In genomic region chr11:121453589-121454299, GRCh38 we compare ENCODE assay signal across 11 cellular contexts. TPM values are rescaled to one million over a fixed set of nuclear protein-coding genes. Genes with fewer than 3 reads are reported as not detected.
DNase-seq lines count a peak whose midpoint lies in the region; ATAC-seq and TF ChIP-seq lines count a peak whose summit lies in the region.
"Had no signal": no experiment of that assay in that cellular context is flagged by ENCODE, and none has a peak within 500 bp of the region (broad histone marks: within the 10 kb centered on the region; RNA-seq: fewer than 3 reads in every experiment).

No MANE protein-coding gene starts in this region.

- DNase-seq in DND-41 (no peak), neural crest cell (ENCODE audit: low read depth, low spot score) (no peak), HT-29 (ENCODE audit: low spot score) (no peak)
- DNase-seq: Calu3, Kasumi-1, mesenchymal stem cell had no signal

- ATAC-seq in DND-41 (ENCODE audit: insufficient read depth, low read depth) = no peak
- no peak for ATAC-seq in GM19452 (IDR thresholded peaks at IDR 0.05; ENCODE audit: unreplicated experiment)
- no peak for ATAC-seq in GM19395 (IDR thresholded peaks at IDR 0.05; ENCODE audit: unreplicated experiment)
- ATAC-seq in HG03039 (IDR thresholded peaks at IDR 0.05; ENCODE audit: unreplicated experiment) = no peak

- H3K4me3 Mint-ChIP-seq in neural crest cell = peak overlapping the region; percentile 93

- no peaks in the 10 kb centered on the region for H3K36me3 Mint-ChIP-seq in neural crest cell (ENCODE audit: low read depth)

- no peaks in the 10 kb centered on the region for H3K9me3 Mint-ChIP-seq in neural crest cell

- H3K9me3 ChIP-seq in DND-41 (ENCODE audit: insufficient read depth, low read length, severe bottlenecking) = no peaks in the 10 kb centered on the region
- H3K9me3 ChIP-seq in Loucy (ENCODE audit: insufficient read depth, low read depth, low read length) = no peaks in the 10 kb centered on the region
- no peaks in the 10 kb centered on the region for H3K9me3 ChIP-seq in ectodermal cell (ENCODE audit: control insufficient read depth, low read length)

- no peaks in the 10 kb centered on the region for H4K20me1 ChIP-seq in DND-41 (ENCODE audit: insufficient read depth, low read length)
- H4K20me1 ChIP-seq in Loucy (ENCODE audit: insufficient read depth, low read length, poor library complexity, severe bottlenecking) = peaks cover 13% of the 10 kb centered on the region

- H3K36me3 ChIP-seq in DND-41 (ENCODE audit: insufficient read depth, low read length) (no peaks in the 10 kb centered on the region; the same call in 1 of the 2 replicates), Loucy (ENCODE audit: insufficient read depth, low read length) (no peaks in the 10 kb centered on the region), ectodermal cell (ENCODE audit: control insufficient read depth, insufficient read depth, low read length) (no peaks in the 10 kb centered on the region)

- H3K79me2 ChIP-seq in DND-41 (ENCODE audit: insufficient read depth, low read length) (peaks cover 69% of the 10 kb centered on the region), Loucy (ENCODE audit: insufficient read depth, low read length) (peaks cover 66% of the 10 kb centered on the region)

- no peaks in the 10 kb centered on the region for H3K9me2 ChIP-seq in Loucy (replicated peaks; ENCODE audit: low read depth, low read length)

- peaks cover 56% of the 10 kb centered on the region for H3K4me1 ChIP-seq in DND-41 (ENCODE audit: insufficient read depth, low read length)
- H3K4me1 ChIP-seq in Loucy (ENCODE audit: insufficient read depth, low read length, poor library complexity, severe bottlenecking) = peaks cover 82% of the 10 kb centered on the region
- peaks cover 13% of the 10 kb centered on the region for H3K4me1 ChIP-seq in ectodermal cell (ENCODE audit: control insufficient read depth, insufficient read depth, low read length)

- peaks cover 24% of the 10 kb centered on the region for H3K4me1 Mint-ChIP-seq in neural crest cell

- H3K9ac ChIP-seq in DND-41 (ENCODE audit: low read depth, low read length) = peak overlapping the region; percentile 80
- H3K9ac ChIP-seq in Loucy (ENCODE audit: low read depth, low read length, poor library complexity, severe bottlenecking) = peak overlapping the region; percentile 76

- H3K27ac Mint-ChIP-seq in neural crest cell (ENCODE audit: unreplicated experiment) = no peak overlapping the region

- H3K27me3 ChIP-seq in DND-41 (ENCODE audit: insufficient read depth, low read length, poor library complexity) (no peaks in the 10 kb centered on the region), Loucy (ENCODE audit: insufficient read depth, low read length, poor library complexity, severe bottlenecking) (no peaks in the 10 kb centered on the region), ectodermal cell (ENCODE audit: control insufficient read depth, insufficient read depth, low read length, poor library complexity, severe bottlenecking) (peaks cover 4% of the 10 kb centered on the region)

- peaks cover 40% of the 10 kb centered on the region for H3K27me3 Mint-ChIP-seq in neural crest cell (ENCODE audit: low read depth)

- H3F3A ChIP-seq in Loucy (ENCODE audit: low read depth) = no peaks in the 10 kb centered on the region

- H2AFZ ChIP-seq in DND-41 (ENCODE audit: low read depth, low read length) = no peak overlapping the region
- no peak overlapping the region for H2AFZ ChIP-seq in Loucy (ENCODE audit: low read length)

- no peak for TF ChIP-seq CTCF in DND-41 (IDR thresholded peaks at IDR 0.05; ENCODE audit: borderline replicate concordance, extremely low read depth, low read length, poor library complexity, severe bottlenecking)
- TF ChIP-seq CTCF in Loucy (conservative IDR thresholded peaks at IDR 0.05; ENCODE audit: low read length) = no peak
- no peak for TF ChIP-seq CTCF in neural crest cell (conservative IDR thresholded peaks at IDR 0.05)

- H3K27ac ChIP-seq in DND-41 (ENCODE audit: low read length) (peak overlapping the region; percentile 16; the same call in 1 of the 2 replicates), ectodermal cell (ENCODE audit: insufficient read depth, low read depth, low read length, poor library complexity, severe bottlenecking) (no peak overlapping the region)

- 86 to 89% methylated on average over 6 of the region's 6 CpGs for whole genome bisulfite sequencing in ectodermal cell, 2 experiments

- H3K4me3 ChIP-seq in DND-41 (ENCODE audit: low read depth in 1 of 2, low read length in 2 of 2) (peak overlapping the region in 1 of 2 experiments; percentile 65; a peak in 2 of 4 replicates), Loucy (ENCODE audit: low read length, poor library complexity, severe bottlenecking) (peak overlapping the region; percentile 78), ectodermal cell (ENCODE audit: insufficient read depth, low read depth, low read length) (peak overlapping the region; percentile 92)

- H3K4me2 ChIP-seq in DND-41 (ENCODE audit: insufficient read depth, low read length) = peak overlapping the region; percentile 73
- peak overlapping the region; percentile 87 for H3K4me2 ChIP-seq in Loucy (ENCODE audit: low read depth, low read length, poor library complexity, severe bottlenecking)

RNA-seq across cellular contexts. Expression of gene SORL1, which starts 1.6 kb away (rescaled TPM):
- polyA plus RNA-seq in ectodermal cell (2013, experiment 1 of 4) = 19.2 TPM
- 24.2 TPM for polyA plus RNA-seq in ectodermal cell (2013, experiment 2 of 4)
- 16.9 TPM for polyA plus RNA-seq in ectodermal cell (2013, experiment 3 of 4)
- 21.6 TPM for polyA plus RNA-seq in ectodermal cell (2013, experiment 4 of 4)
- 11.8 and 13.8 TPM in 2 replicates for total RNA-seq in neural crest cell
- 43.6 and 49.8 TPM in 2 replicates for total RNA-seq in HT-29 (2014; rRNA removed; shearing (Covaris generic))
